In the genomic region with DNA sequence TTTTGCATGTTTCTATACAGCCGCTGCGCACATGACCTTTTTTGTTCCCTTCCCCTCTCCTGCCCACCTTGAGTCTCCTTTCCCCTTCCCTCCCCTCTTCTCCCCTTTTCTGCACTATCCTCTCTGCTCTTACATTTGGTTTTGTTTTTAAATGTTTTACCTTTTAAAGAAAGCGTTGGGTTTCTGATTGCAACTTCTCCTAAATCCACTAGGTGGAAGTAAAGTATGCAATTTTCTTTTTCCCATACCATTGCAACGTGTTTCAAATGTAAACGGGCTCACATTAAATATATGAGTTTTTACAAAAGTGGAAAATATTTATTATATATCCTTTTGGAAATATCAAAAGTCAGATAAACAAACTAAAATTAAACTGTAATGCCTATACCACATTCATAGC, we compare ENCODE assay signal across 8 cellular contexts.
DNase-seq lines count a peak whose midpoint lies in the region; FAIRE-seq and TF ChIP-seq lines count a peak whose summit lies in the region.

No MANE protein-coding gene starts in this region.

- no peaks in the 10 kb centered on the region for H3K79me2 ChIP-seq in smooth muscle cell (ENCODE audit: low read depth)

- H3K4me2 ChIP-seq in smooth muscle cell: no peak overlapping the region

- H3K27ac ChIP-seq in smooth muscle cell (ENCODE audit: low read depth): no peak overlapping the region

- H3K9me3 ChIP-seq in smooth muscle cell (replicated peaks; ENCODE audit: low read depth): no peaks in the 10 kb centered on the region

- CTCF ChIA-PET in BJ (lab: Yijun Ruan, JAX): interaction anchor here (0.9 to 3.1 kb wide), 9 partner anchors 9 to 749 kb away, joined by 3 to 14 read pairs (median 6); no protein-coding TSS in a partner anchor

- POLR2A ChIA-PET in BJ (lab: Charles Lee): no interaction called here

- DNase-seq in BJ (ENCODE audit: low read depth): no peak
- DNase-seq in Jurkat, Clone E6-1 (ENCODE audit: low read depth, low spot score): peak; percentile 40
- no peak for DNase-seq in RCC 7860 (ENCODE audit: low spot score)
- DNase-seq in fibroblast of mammary gland (ENCODE audit: low read depth): peak; percentile 29
- DNase-seq in smooth muscle cell (lab: John Stamatoyannopoulos, UW; ENCODE audit: unreplicated experiment): no peak
- no peak for DNase-seq in GM19238 (ENCODE audit: insufficient read length, low spot score)
- no peak for DNase-seq in GF-D8 (lab: John Stamatoyannopoulos, UW)
- DNase-seq in stimulated activated CD4-positive, alpha-beta T cell treated with anti-CD3 and anti-CD28 coated beads, Interleukin-2, amount 100 ng/mL, for 48 hours: no peak

- no peak overlapping the region for H3K9ac ChIP-seq in smooth muscle cell (ENCODE audit: low read depth)

- no peaks in the 10 kb centered on the region for H3K4me1 ChIP-seq in smooth muscle cell (ENCODE audit: low read depth)

- no peak overlapping the region for H2AFZ ChIP-seq in smooth muscle cell (ENCODE audit: low read depth)

- peak; percentile 83 for FAIRE-seq in RCC 7860 (lab: Jason Lieb, UNC)

- H3K27me3 ChIP-seq in BJ (ENCODE audit: control insufficient read depth, insufficient read depth, low read length) (no peaks in the 10 kb centered on the region), smooth muscle cell (ENCODE audit: low read depth) (no peaks in the 10 kb centered on the region)

- H3K4me3 ChIP-seq in BJ (ENCODE audit: low read depth, low read length) (no peak overlapping the region), fibroblast of mammary gland (ENCODE audit: control insufficient read depth, low read depth, low read length) (no peak overlapping the region), smooth muscle cell (no peak overlapping the region)
- H3K4me3 ChIP-seq in Jurkat, Clone E6-1 (ENCODE audit: low read length): no peak overlapping the region

- 41% methylated on average over 5 of the region's 5 CpGs for WGBS in smooth muscle cell (ENCODE audit: low lambda C conversion rate)

- H3K36me3 ChIP-seq in BJ (ENCODE audit: control insufficient read depth, insufficient read depth, low read length) (no peaks in the 10 kb centered on the region), smooth muscle cell (ENCODE audit: low read depth) (no peaks in the 10 kb centered on the region)

- H3F3A ChIP-seq in smooth muscle cell (ENCODE audit: low read depth): no peaks in the 10 kb centered on the region

- H4K20me1 ChIP-seq in smooth muscle cell (ENCODE audit: low read depth): no peaks in the 10 kb centered on the region

- TF ChIP-seq CTCF in BJ (IDR thresholded peaks at IDR 0.05; ENCODE audit: insufficient read depth, low read depth, low read length) (peak; percentile 50), fibroblast of mammary gland (conservative IDR thresholded peaks at IDR 0.05; ENCODE audit: control insufficient read depth, insufficient read depth, low read depth, low read length) (peak; percentile 61), smooth muscle cell (IDR thresholded peaks at IDR 0.05; ENCODE audit: borderline replicate concordance, insufficient read depth, poor library complexity, severe bottlenecking) (peak; percentile 60)

Comparison
In these comparisons a context has a peak if more than half of its experiments do, and no peak if none do; other contexts are left out.
1. DNase-seq: peak in Jurkat, Clone E6-1 (single experiment) and fibroblast of mammary gland (single experiment); none in BJ (single experiment), RCC 7860 (single experiment), smooth muscle cell (single experiment), GM19238 (single experiment), GF-D8 (single experiment) and stimulated activated CD4-positive, alpha-beta T cell treated with anti-CD3 and anti-CD28 coated beads, Interleukin-2, amount 100 ng/mL, for 48 hours (0 of 2).
2. Peak in every context shown above with its lines, with median percentiles within 50 percentile points of each other: CTCF ChIP-seq.